Comparison of ENCODE assay signal across 16 cellular contexts in the genomic region with DNA sequence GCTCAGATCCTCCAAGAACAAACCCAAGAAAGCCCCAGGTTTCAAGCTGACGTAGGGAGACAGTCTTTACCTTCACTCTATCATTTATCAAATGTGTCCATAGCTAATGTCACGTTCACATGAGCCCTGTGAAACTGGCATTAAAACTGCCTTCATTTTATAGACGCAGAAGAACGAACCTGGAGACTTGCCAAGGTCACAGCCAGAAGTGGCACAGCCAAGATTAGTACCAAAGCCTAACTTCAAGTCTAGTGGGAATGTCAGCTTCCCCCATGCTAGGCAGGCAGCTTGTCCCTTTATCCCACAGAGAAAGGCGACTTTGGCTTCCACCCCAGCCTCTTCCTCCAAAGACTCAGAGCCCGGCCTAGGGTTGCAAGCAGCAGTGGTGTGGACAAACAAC.
"Had no signal": no experiment of that assay in that cellular context is flagged by ENCODE, and none has a peak within 500 bp of the region (broad histone marks: within the 10 kb centered on the region; RNA-seq: fewer than 3 reads in every experiment).

No MANE protein-coding gene starts in this region.

- DNase-seq: cortex of kidney; dorsolateral prefrontal cortex; effector CD8-positive, alpha-beta T cell; foreskin melanocyte; kidney; left cardiac atrium; naive thymus-derived CD4-positive, alpha-beta T cell; nephron progenitor cell; ovary; right cardiac atrium; small intestine; stimulated activated CD4-positive, alpha-beta T cell treated with anti-CD3 and anti-CD28 coated beads, Interleukin-12 subunit alpha, Interleukin-12 subunit beta, amount 100 ng/mL, for 4 hours; stimulated activated naive CD4-positive, alpha-beta T cell treated with Interleukin-2 at 50 U/mL for 16 hours; trophoblast cell had no signal

- ATAC-seq: left cardiac atrium; naive thymus-derived CD4-positive, alpha-beta T cell; right cardiac atrium had no signal

- H2AFZ ChIP-seq: hepatocyte had no signal

- H3K4me3 ChIP-seq: dorsolateral prefrontal cortex, hepatocyte, ovary had no signal

- H3K9me3 ChIP-seq: neutrophil, ovary had no signal

- H3K4me2 ChIP-seq: hepatocyte had no signal

- FAIRE-seq: kidney, small intestine had no signal

- H3K27me3 ChIP-seq: dorsolateral prefrontal cortex, hepatocyte, ovary had no signal

- H3K79me2 ChIP-seq: hepatocyte had no signal

- H3K27ac ChIP-seq: dorsolateral prefrontal cortex, hepatocyte, neutrophil, ovary had no signal

- H3K36me3 ChIP-seq: neutrophil, ovary had no signal
